Comparison of ENCODE assay signal across 13 cellular contexts in the genomic region with DNA sequence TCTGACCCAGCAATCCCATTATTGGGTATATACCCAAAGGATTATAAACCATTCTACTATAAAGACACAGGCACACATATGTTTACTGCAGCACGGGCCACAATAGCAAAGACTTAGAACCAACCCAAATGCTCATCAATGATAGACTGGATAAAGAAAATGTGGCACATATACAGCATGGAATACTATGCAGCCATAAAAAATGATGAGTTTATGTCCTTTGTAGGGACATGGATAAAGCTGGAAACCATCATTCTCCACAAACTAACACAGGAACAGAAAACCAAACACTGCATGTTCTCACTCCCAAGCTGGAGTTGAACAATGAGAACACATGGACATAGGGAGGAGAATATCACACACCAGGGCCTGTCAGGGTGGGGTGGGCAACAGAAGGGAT. TPM values are rescaled to one million over a fixed set of nuclear protein-coding genes. Genes with fewer than 3 reads are reported as not detected.
"Had no signal": no experiment of that assay in that cellular context is flagged by ENCODE, and none has a peak within 500 bp of the region (broad histone marks: within the 10 kb centered on the region; RNA-seq: fewer than 3 reads in every experiment).

No MANE protein-coding gene starts in this region.

RNA-seq across cellular contexts. Expression of gene PLAC8L1, which starts 16.1 kb away (rescaled TPM):
- total RNA-seq: occipital lobe, omental fat pad, osteoblast, prostate gland, pulmonary artery endothelial cell, renal cortical epithelial cell, right atrium auricular region, right cardiac atrium, right lobe of liver, sciatic nerve, skeletal muscle tissue, smooth muscle cell had no signal
- polyA plus RNA-seq: ovary had no signal
